In the genomic region with DNA sequence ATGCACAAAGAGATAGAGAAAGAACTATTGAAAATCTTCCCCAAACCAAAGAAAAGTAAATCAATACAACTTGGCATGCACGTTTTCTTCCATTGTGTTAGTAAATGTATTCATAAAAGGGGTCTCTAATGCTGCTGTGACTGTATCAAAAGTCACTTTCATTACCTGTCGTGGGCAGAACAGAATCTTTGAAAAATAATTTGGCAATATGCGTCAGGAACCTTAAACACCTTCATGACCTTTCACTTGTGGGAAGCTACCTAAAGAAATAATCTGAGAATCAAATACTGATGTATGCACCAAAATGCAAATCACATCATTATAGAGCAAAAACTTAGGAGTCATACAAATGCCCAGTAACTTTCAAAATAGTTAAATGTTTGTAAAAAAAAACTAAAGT, we compare ENCODE assay signal across 18 cellular contexts.
"Had no signal": no experiment of that assay in that cellular context is flagged by ENCODE, and none has a peak within 500 bp of the region (broad histone marks: within the 10 kb centered on the region; RNA-seq: fewer than 3 reads in every experiment).

No MANE protein-coding gene starts in this region.

- H3K36me3 Mint-ChIP-seq: brain had no signal

- H3K9me3 Mint-ChIP-seq: activated T-cell treated with anti-CD3 and anti-CD28 coated beads, Interleukin-2, amount 50 U/mL, for 4 hours had no signal

- H3K4me3 Mint-ChIP-seq: activated T-cell treated with anti-CD3 and anti-CD28 coated beads, Interleukin-2, amount 50 U/mL, for 4 hours; brain had no signal

- DNase-seq: activated CD4-positive, alpha-beta T cell treated with anti-CD3 and anti-CD28 coated beads, Interleukin-2, amount 50 U/mL, for 4 hours; activated effector memory CD4-positive, alpha-beta T cell treated with anti-CD3 and anti-CD28 coated beads, Interleukin-2, amount 50 U/mL, for 16 hours; activated T-cell treated with anti-CD3 and anti-CD28 coated beads, Interleukin-2, amount 50 U/mL, for 4 hours; anterior cingulate cortex; caudate nucleus; head of caudate nucleus; kidney; left lung; midbrain; ovary; psoas muscle; right cardiac atrium; SK-N-SH; stimulated activated CD4-positive, alpha-beta T cell treated with anti-CD3 and anti-CD28 coated beads, Interleukin-2, amount 100 ng/mL, for 24 hours; stomach; T-helper 9 cell; trophoblast cell had no signal

- ATAC-seq: left lung, psoas muscle, right cardiac atrium had no signal
